17 cellular contexts compared by ENCODE assay signal in genomic region chr16:58466396-58466795, GRCh38.
"Had no signal": no experiment of that assay in that cellular context is flagged by ENCODE, and none has a peak within 500 bp of the region (broad histone marks: within the 10 kb centered on the region; RNA-seq: fewer than 3 reads in every experiment).

No MANE protein-coding gene starts in this region.

- H3K27ac Mint-ChIP-seq: memory B cell, mesothelial cell of epicardium, nephron progenitor cell, type B pancreatic cell had no signal

- H3K27ac ChIP-seq: colonic mucosa, lower lobe of right lung, neutrophil, stomach had no signal

- H3K36me3 Mint-ChIP-seq: memory B cell, mesothelial cell of epicardium, type B pancreatic cell had no signal

- H3K4me3 ChIP-seq: colonic mucosa, stomach had no signal

- ATAC-seq: left lobe of liver, lower lobe of right lung had no signal

- H3K4me3 Mint-ChIP-seq: memory B cell, mesothelial cell of epicardium, nephron progenitor cell had no signal

- H3K9me3 ChIP-seq: colonic mucosa, lower lobe of right lung, neutrophil, stomach had no signal

- DNase-seq: colonic mucosa; dermis blood vessel endothelial cell; foreskin melanocyte; head of caudate nucleus; hypothalamus; kidney glomerular epithelial cell; lower lobe of right lung; nephron progenitor cell; small intestine; stimulated activated CD4-positive, alpha-beta T cell treated with anti-CD3 and anti-CD28 coated beads, Interleukin-12 subunit alpha, Interleukin-12 subunit beta, amount 100 ng/mL, for 4 hours; stimulated activated naive CD4-positive, alpha-beta T cell; stomach had no signal

- H3K36me3 ChIP-seq: colonic mucosa, lower lobe of right lung, neutrophil, stomach had no signal

- H3K9me3 Mint-ChIP-seq: memory B cell, mesothelial cell of epicardium, nephron progenitor cell, type B pancreatic cell had no signal
